ENCODE assay signal across 8 cellular contexts in the genomic region with DNA sequence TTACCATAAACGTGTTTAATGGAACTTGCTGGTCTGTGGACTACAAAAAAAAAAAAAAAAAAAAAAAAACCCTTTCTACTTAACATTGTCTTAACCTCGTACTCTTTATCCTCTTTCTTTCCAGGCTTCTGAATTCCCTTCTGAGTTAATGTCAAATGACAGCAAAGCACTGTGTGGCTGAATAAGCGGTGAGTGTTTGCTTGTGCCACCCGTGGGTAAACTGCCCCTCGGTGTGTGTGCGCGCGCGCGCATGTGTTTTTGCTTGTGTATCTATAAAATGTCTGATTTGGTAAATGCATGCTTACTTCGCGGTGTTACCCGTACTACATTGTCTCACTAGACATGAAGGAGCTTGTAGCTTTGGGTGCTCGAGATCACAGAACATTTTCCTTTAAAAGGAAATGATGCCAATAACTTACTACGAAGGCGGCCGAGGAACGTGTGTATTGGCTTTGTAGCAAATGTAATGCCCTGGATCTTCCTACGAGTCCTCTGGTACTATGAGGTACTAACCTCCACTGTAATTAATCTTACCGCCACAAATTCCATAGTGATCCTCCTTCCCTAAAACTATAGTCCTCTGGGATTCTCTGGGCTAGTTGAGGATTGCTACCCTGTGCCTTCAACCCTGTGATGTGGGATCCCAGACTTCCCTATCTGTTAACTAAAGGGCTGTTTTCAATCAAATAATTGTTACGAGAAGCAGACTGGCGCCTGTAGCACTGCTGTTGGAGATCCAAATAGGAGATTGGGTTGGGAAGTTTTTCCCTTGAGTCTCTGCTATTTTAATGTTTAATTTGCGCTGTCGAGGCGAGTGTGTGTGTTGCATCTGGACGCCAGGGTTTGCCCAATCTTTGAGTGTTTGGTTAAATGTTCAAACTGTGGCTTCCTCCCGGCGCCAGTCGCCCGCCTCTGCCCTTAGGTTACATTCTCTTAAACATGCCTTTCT. TPM values are rescaled to one million over a fixed set of nuclear protein-coding genes. Genes with fewer than 3 reads are reported as not detected.
A peak's percentile ranks its signal among the peaks of the same experiment; 100 is the strongest.
DNase-seq lines count a peak whose midpoint lies in the region; ATAC-seq and TF ChIP-seq lines count a peak whose summit lies in the region.

No MANE protein-coding gene starts in this region.

- H3K9me3 ChIP-seq in HEK293 (ENCODE audit: control insufficient read depth, insufficient read depth, low read depth, low read length), result no peaks in the 10 kb centered on the region
- H3K9me3 ChIP-seq in OCI-LY7 (ENCODE audit: low read length), result 0 out of 2 replicates have a peak, but pooled peaks cover under 1% of the 10 kb centered on the region
- H3K9me3 ChIP-seq in cardiac muscle cell (ENCODE audit: low read depth), result no peaks in the 10 kb centered on the region
- H3K9me3 ChIP-seq in parathyroid adenoma (ENCODE audit: control insufficient read depth, low read length), result no peaks in the 10 kb centered on the region

- TSS peak; percentile 82 for BruUV-seq in OCI-LY7 (replicated peaks; lab: Mats Ljungman, UMichigan)

- TF ChIP-seq CTCF in AG04449 (IDR thresholded peaks at IDR 0.05; ENCODE audit: insufficient read depth, low read length, missing control alignments), result no peak
- TF ChIP-seq CTCF in HEK293 (tag by site-specific recombination; IDR thresholded peaks at IDR 0.05), result no peak
- TF ChIP-seq CTCF in OCI-LY7 (conservative IDR thresholded peaks at IDR 0.05; ENCODE audit: low read length), result 0 out of 2 replicates have a peak, but pooled peaks have one; percentile 9
- TF ChIP-seq CTCF in cardiac muscle cell (IDR thresholded peaks at IDR 0.05; ENCODE audit: low read depth, low read length), result no peak
- TF ChIP-seq CTCF in parathyroid adenoma (IDR thresholded peaks at IDR 0.05), result no peak

- no peaks in the 10 kb centered on the region for H3K9me3 Mint-ChIP-seq in activated naive CD4-positive, alpha-beta T cell treated with anti-CD3 and anti-CD28 coated beads for 36 hours

- H3K9ac ChIP-seq in parathyroid adenoma, result peak overlapping the region; percentile 97

- intact Hi-C loops in OCI-LY7 (cut with micrococcal nuclease; ENCODE audit: unreplicated experiment), result loop anchor here (1.0 to 10.0 kb wide), 5 partner anchors 100 to 1048 kb away; no protein-coding TSS in a partner anchor
- intact Hi-C loops in activated naive CD4-positive, alpha-beta T cell treated with anti-CD3 and anti-CD28 coated beads for 36 hours (cut with micrococcal nuclease), result loop anchor here (1.0 to 5.0 kb wide), 11 partner anchors 380 to 1846 kb away; a partner anchor contains a TSS

- POLR2A ChIA-PET in AG04449 (lab: Yijun Ruan, JAX) (interaction anchor here (0.5 to 4.0 kb wide), 40 partner anchors 10 to 1255 kb away, joined by 3 to 45 read pairs (median 5); no protein-coding TSS in a partner anchor), HEK293 (lab: Yijun Ruan, JAX) (interaction anchor here (0.5 to 2.9 kb wide), 38 partner anchors 10 to 1291 kb away, joined by 3 to 31 read pairs (median 4); no protein-coding TSS in a partner anchor), OCI-LY7 (lab: Charles Lee) (interaction anchor here (0.5 to 5.2 kb wide), 38 partner anchors 9 to 1962 kb away, joined by 3 to 112 read pairs (median 8); no protein-coding TSS in a partner anchor)

- H3K27me3 ChIP-seq in cardiac muscle cell (no peaks in the 10 kb centered on the region), parathyroid adenoma (ENCODE audit: control insufficient read depth, insufficient read depth, low read length) (no peaks in the 10 kb centered on the region)

- H3K27ac ChIP-seq in HEK293 (ENCODE audit: extremely low read depth, low read depth, low read length) (peak overlapping the region; percentile 79), OCI-LY7 (ENCODE audit: low read depth, low read length, poor library complexity, severe bottlenecking) (peak overlapping the region; percentile 91), cardiac muscle cell (peak overlapping the region; percentile 81), parathyroid adenoma (peak overlapping the region; percentile 99)

- H4K20me1 ChIP-seq in OCI-LY7 (ENCODE audit: insufficient read depth, low read length), result peaks cover 17% of the 10 kb centered on the region

- DNase-seq in AG04449 (ENCODE audit: low read depth, low spot score) (no peak), OCI-LY7 (ENCODE audit: low spot score) (peak; percentile 78), cardiac muscle cell (ENCODE audit: low read depth in 1 of 2, low spot score in 1 of 2) (peak; percentile 51 to 53)
- peak; percentile 50 for DNase-seq in activated naive CD4-positive, alpha-beta T cell treated with anti-CD3 and anti-CD28 coated beads for 36 hours
- no peak for DNase-seq in effector CD4-positive, alpha-beta T cell

- H3K4me3 Mint-ChIP-seq in activated naive CD4-positive, alpha-beta T cell treated with anti-CD3 and anti-CD28 coated beads for 36 hours, result peak overlapping the region; percentile 96

- H3K36me3 Mint-ChIP-seq in activated naive CD4-positive, alpha-beta T cell treated with anti-CD3 and anti-CD28 coated beads for 36 hours (ENCODE audit: low read depth), result peaks cover 23% of the 10 kb centered on the region

- no peak for ATAC-seq in HG02623 (IDR thresholded peaks at IDR 0.05; ENCODE audit: unreplicated experiment)

- H2AFZ ChIP-seq in OCI-LY7 (ENCODE audit: low read length), result no peak overlapping the region
- no peak overlapping the region for H2AFZ ChIP-seq in parathyroid adenoma

- H3K4me1 Mint-ChIP-seq in activated naive CD4-positive, alpha-beta T cell treated with anti-CD3 and anti-CD28 coated beads for 36 hours (ENCODE audit: low read depth), result peaks cover 21% of the 10 kb centered on the region

- H3K36me3 ChIP-seq in HEK293 (ENCODE audit: control insufficient read depth in 2 of 2, insufficient read depth in 1 of 2, low read length in 2 of 2) (peaks cover 0 to 18% of the 10 kb centered on the region in 2 experiments; a peak in 1 of 3 replicates), OCI-LY7 (ENCODE audit: insufficient read depth, low read length) (peaks cover 29% of the 10 kb centered on the region), cardiac muscle cell (no peaks in the 10 kb centered on the region), parathyroid adenoma (ENCODE audit: control insufficient read depth, insufficient read depth, low read length) (peaks cover 9% of the 10 kb centered on the region)

- H3K79me2 ChIP-seq in OCI-LY7 (ENCODE audit: insufficient read depth, low read depth, low read length), result peaks cover 40% of the 10 kb centered on the region
- peaks cover 28% of the 10 kb centered on the region for H3K79me2 ChIP-seq in parathyroid adenoma

- H3K4me1 ChIP-seq in HEK293 (ENCODE audit: control insufficient read depth, insufficient read depth, low read length), result peaks cover 6% of the 10 kb centered on the region
- H3K4me1 ChIP-seq in OCI-LY7 (ENCODE audit: insufficient read depth, low read length, poor library complexity, severe bottlenecking), result peaks cover 33% of the 10 kb centered on the region
- H3K4me1 ChIP-seq in cardiac muscle cell (ENCODE audit: low read depth), result peaks cover 13% of the 10 kb centered on the region
- H3K4me1 ChIP-seq in parathyroid adenoma, result no peaks in the 10 kb centered on the region

- H3K4me3 ChIP-seq in AG04449 (ENCODE audit: low read depth, low read length) (peak overlapping the region; percentile 92), HEK293 (ENCODE audit: low read depth, low read length) (peak overlapping the region; percentile 93), OCI-LY7 (ENCODE audit: low read depth, low read length, poor library complexity, severe bottlenecking) (peak overlapping the region; percentile 97), cardiac muscle cell (peak overlapping the region; percentile 78), parathyroid adenoma (ENCODE audit: low read depth, low read length) (peak overlapping the region; percentile 99)

- CTCF ChIA-PET in AG04449 (lab: Yijun Ruan, JAX) (interaction anchor here (0.7 to 1.3 kb wide), 3 partner anchors 138 to 1254 kb away, joined by 3 read pairs; no protein-coding TSS in a partner anchor), HEK293 (lab: Yijun Ruan, JAX) (interaction anchor here (0.6 to 1.2 kb wide), 3 partner anchors 60 to 1586 kb away, joined by 3 read pairs; no protein-coding TSS in a partner anchor), OCI-LY7 (lab: Charles Lee; ENCODE audit: unreplicated experiment) (interaction anchor here (1.5 to 2.4 kb wide), 2 partner anchors 108 to 207 kb away, joined by 3 to 12 read pairs; no protein-coding TSS in a partner anchor)
- CTCF ChIA-PET in activated naive CD4-positive, alpha-beta T cell treated with anti-CD3 and anti-CD28 coated beads for 36 hours (lab: Charles Lee), result interaction anchor here (0.6 to 3.3 kb wide), 8 partner anchors 17 to 1256 kb away, joined by 3 to 15 read pairs (median 4); no protein-coding TSS in a partner anchor

- peak overlapping the region; percentile 91 for H3K27ac Mint-ChIP-seq in activated naive CD4-positive, alpha-beta T cell treated with anti-CD3 and anti-CD28 coated beads for 36 hours

- H3K9me2 ChIP-seq in OCI-LY7 (ENCODE audit: insufficient read depth, low read length), result no peaks in the 10 kb centered on the region

- H3K27me3 Mint-ChIP-seq in activated naive CD4-positive, alpha-beta T cell treated with anti-CD3 and anti-CD28 coated beads for 36 hours (ENCODE audit: low read depth), result peaks cover 8% of the 10 kb centered on the region

- H3K4me2 ChIP-seq in OCI-LY7 (ENCODE audit: low read length) (peak overlapping the region; percentile 93), parathyroid adenoma (ENCODE audit: low read length) (peak overlapping the region; percentile 66)

TF ChIP-seq in HEK293, 187 proteins besides CTCF, POLR2A, EP300 and RAD21 (continues in another document):
- TF ChIP-seq ZNF76 (tag by site-specific recombination; IDR thresholded peaks at IDR 0.05; ENCODE audit: borderline replicate concordance, low read depth) (peak; percentile 49; the same call in 1 of the 2 replicates), ZNF600 (tag by site-specific recombination; IDR thresholded peaks at IDR 0.05) (peak; percentile 66; the same call in 1 of the 2 replicates), YY2 (tag by site-specific recombination; IDR thresholded peaks at IDR 0.05) (no peak), BCL11B (tag by site-specific recombination; IDR thresholded peaks at IDR 0.05; ENCODE audit: low read depth) (no peak), ZBTB20 (tag by site-specific recombination; IDR thresholded peaks at IDR 0.05) (peak; percentile 58), SETDB1 (IDR thresholded peaks at IDR 0.05; ENCODE audit: insufficient read length, low read length) (no peak), ZNF501 (tag by site-specific recombination; IDR thresholded peaks at IDR 0.05) (no peak), PRDM1 (tag by site-specific recombination; IDR thresholded peaks at IDR 0.05) (no peak), BCL11A (tag by site-specific recombination; IDR thresholded peaks at IDR 0.05; ENCODE audit: low read depth) (no peak), SP7 (tag by site-specific recombination; IDR thresholded peaks at IDR 0.05) (0 out of 2 replicates have a peak, but pooled peaks have one; percentile 11), ZNF366 (tag by site-specific recombination; conservative IDR thresholded peaks at IDR 0.05) (no peak)

RNA-seq across cellular contexts. Expression of a gene that starts 1.1 kb away (rescaled TPM):
- 439 and 498 TPM in 2 replicates for total RNA-seq in OCI-LY7 (2014; rRNA removed; shearing (Covaris generic))
- 69.8 and 79.3 TPM in 2 replicates for total RNA-seq in OCI-LY7 (2022)
- 10 to 100 TPM; 73.9 to 81.9 TPM for total RNA-seq in activated naive CD4-positive, alpha-beta T cell treated with anti-CD3 and anti-CD28 coated beads for 36 hours
- 626 and 780 TPM in 2 replicates for total RNA-seq in cardiac muscle cell
- 409 and 527 TPM in 2 replicates for polyA plus RNA-seq in cardiac muscle cell

Comparison
In these comparisons a context has a peak if more than half of its experiments do, and no peak if none do; other contexts are left out.
1. DNase-seq: peak in OCI-LY7 (single experiment), activated naive CD4-positive, alpha-beta T cell treated with anti-CD3 and anti-CD28 coated beads for 36 hours (single experiment) and cardiac muscle cell (2 of 2); none in AG04449 (single experiment) and effector CD4-positive, alpha-beta T cell (single experiment).
2. Peak in every context shown above with its lines, with median percentiles within 50 percentile points of each other: H3K4me3 ChIP-seq and H3K27ac ChIP-seq.